ENCODE assay signal across 7 cellular contexts in the genomic region with DNA sequence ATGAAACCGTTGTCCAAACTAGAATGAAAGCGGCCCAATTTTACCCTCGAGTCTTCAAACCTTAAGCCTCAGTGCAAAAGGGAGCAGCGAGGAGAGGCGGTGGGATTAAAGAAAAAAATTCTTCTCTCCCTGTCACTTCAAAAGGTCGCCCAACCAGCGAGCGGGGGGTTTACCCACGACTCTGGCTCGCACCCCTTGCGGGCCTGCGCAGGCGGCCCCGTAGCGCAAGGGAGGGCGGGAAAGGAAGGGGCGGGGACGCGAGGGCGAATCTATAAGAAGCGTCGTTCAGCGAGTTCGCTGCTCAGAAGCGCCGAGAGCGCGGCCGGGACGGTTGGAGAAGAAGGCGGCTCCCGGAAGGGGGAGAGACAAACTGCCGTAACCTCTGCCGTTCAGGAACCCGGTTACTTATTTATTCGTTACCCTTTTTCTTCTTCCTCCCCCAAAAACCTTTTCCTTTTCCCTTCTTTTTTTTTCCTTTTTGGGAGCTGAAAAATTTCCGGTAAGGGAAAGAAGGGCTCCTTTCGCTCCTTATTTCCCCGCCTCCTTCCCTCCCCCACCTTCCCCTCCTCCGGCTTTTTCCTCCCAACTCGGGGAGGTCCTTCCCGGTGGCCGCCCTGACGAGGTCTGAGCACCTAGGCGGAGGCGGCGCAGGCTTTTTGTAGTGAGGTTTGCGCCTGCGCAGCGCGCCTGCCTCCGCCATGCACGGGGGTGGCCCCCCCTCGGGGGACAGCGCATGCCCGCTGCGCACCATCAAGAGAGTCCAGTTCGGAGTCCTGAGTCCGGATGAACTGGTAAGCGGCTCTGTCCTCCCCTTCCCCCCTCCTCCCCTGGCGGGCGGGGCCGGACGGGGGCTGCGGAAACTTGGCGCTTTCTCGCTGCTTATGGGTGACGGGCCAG. TPM values are rescaled to one million over a fixed set of nuclear protein-coding genes. Genes with fewer than 3 reads are reported as not detected.
DNase-seq lines count a peak whose midpoint lies in the region; ATAC-seq and TF ChIP-seq lines count a peak whose summit lies in the region.

TSS of gene POLR2A (plus strand) at position 300 of the 897 bp plus-strand sequence.

- peaks cover 53% of the 10 kb centered on the region for H3K4me1 ChIP-seq in hepatocyte (ENCODE audit: insufficient read depth)

- H3K27me3 ChIP-seq in hepatocyte, result no peaks in the 10 kb centered on the region

- peak; percentile 57 for ATAC-seq in GM18505 (IDR thresholded peaks at IDR 0.05; ENCODE audit: unreplicated experiment)
- peak; percentile 55 for ATAC-seq in HG02981 (IDR thresholded peaks at IDR 0.05; ENCODE audit: unreplicated experiment)

- H4K20me1 ChIP-seq in hepatocyte (ENCODE audit: insufficient read depth, poor library complexity, severe bottlenecking), result peaks cover 46% of the 10 kb centered on the region

- peaks cover 70% of the 10 kb centered on the region for H3K79me2 ChIP-seq in hepatocyte

- 1% methylated on average over 57 of the region's 68 CpGs for WGBS in hepatocyte (ENCODE audit: low lambda C conversion rate, missing lambda C conversion rate)

- H3K27ac ChIP-seq in hepatocyte, result peak within 1 kb of the TSS; percentile 100

- TF ChIP-seq POLR2A in GM18505 (IDR thresholded peaks at IDR 0.05; ENCODE audit: borderline replicate concordance, extremely low read depth, insufficient read depth, insufficient read length), result peak; percentile 100

- H3K36me3 ChIP-seq in hepatocyte (replicated peaks; ENCODE audit: insufficient read depth, low read depth), result no peaks in the 10 kb centered on the region

- H2AFZ ChIP-seq in hepatocyte, result peak within 1 kb of the TSS; percentile 60

- peak within 1 kb of the TSS; percentile 70 for H3K4me3 ChIP-seq in hepatocyte

- no peaks in the 10 kb centered on the region for H3K9me2 ChIP-seq in hepatocyte (replicated peaks; ENCODE audit: insufficient read depth)

- DNase-seq in NCI-H2029 treated with DMSO at 0.1 percent for 48 hours (lab: John Stamatoyannopoulos, UW) (peak; percentile 79), T-helper 9 cell (peak; percentile 98), astrocyte of the hippocampus (ENCODE audit: low read depth, low spot score) (peak; percentile 99), hepatocyte (ENCODE audit: low spot score) (peak; percentile 99), retina (peak; percentile 100)

- H3K4me2 ChIP-seq in hepatocyte, result peak within 1 kb of the TSS; percentile 88

- no peak for TF ChIP-seq CTCF in hepatocyte (IDR thresholded peaks at IDR 0.05; ENCODE audit: poor library complexity)

- no peaks in the 10 kb centered on the region for H3K9me3 ChIP-seq in hepatocyte (ENCODE audit: low read depth)

RNA-seq across cellular contexts. Expression of gene POLR2A, which starts in this region (rescaled TPM):
- 50.2 and 74.5 TPM in 2 replicates for total RNA-seq in hepatocyte
- 96.3 and 98.1 TPM in 2 replicates for polyA plus RNA-seq in hepatocyte

Comparison
In these comparisons a context has a peak if more than half of its experiments do, and no peak if none do; other contexts are left out.
1. Peak in every context shown above with its lines: DNase-seq, ATAC-seq, H3K4me3 ChIP-seq and H3K27ac ChIP-seq.